In genomic region chr4:94841166-94841863, GRCh38 we compare ENCODE assay signal across 1 cellular context.
TF ChIP-seq lines count a peak whose summit lies in the region.

No MANE protein-coding gene starts in this region.

TF ChIP-seq in HEK293, 187 proteins besides CTCF, POLR2A, EP300 and RAD21 (continued from another document):
- TF ChIP-seq ZNF692 (tag by site-specific recombination; IDR thresholded peaks at IDR 0.05) = 0 out of 2 replicates have a peak, but pooled peaks have one; percentile 45
